ENCODE assay signal across 3 cellular contexts in genomic region chr1:25300729-25301128, GRCh38. TPM values are rescaled to one million over a fixed set of nuclear protein-coding genes. Genes with fewer than 3 reads are reported as not detected.
"Had no signal": no experiment of that assay in that cellular context is flagged by ENCODE, and none has a peak within 500 bp of the region (broad histone marks: within the 10 kb centered on the region; RNA-seq: fewer than 3 reads in every experiment).

No MANE protein-coding gene starts in this region.

RNA-seq across cellular contexts. Expression of gene RHD, which starts 28.4 kb away (rescaled TPM):
- total RNA-seq: GM23248, H4, IMR-90 had no signal
- polyA plus RNA-seq: IMR-90 had no signal
